ENCODE assay signal across 1 cellular context in genomic region chr21:14673649-14674048, GRCh38.
TF ChIP-seq lines count a peak whose summit lies in the region.

No MANE protein-coding gene starts in this region.

TF ChIP-seq in K562, 482 proteins besides CTCF, POLR2A, EP300 and RAD21 (continued from another document and continues in another):
- TF ChIP-seq DEAF1 (CRISPR knock-in tag; IDR thresholded peaks at IDR 0.05) (no peak), CXXC5 (CRISPR knock-in tag; IDR thresholded peaks at IDR 0.05) (peak; percentile 88), SMC3 (conservative IDR thresholded peaks at IDR 0.05; ENCODE audit: insufficient read depth, low read depth, low read length) (no peak), BACH1 (tag; IDR thresholded peaks at IDR 0.05) (no peak), CC2D1A (IDR thresholded peaks at IDR 0.05) (peak; percentile 92), CBFA2T3 (IDR thresholded peaks at IDR 0.05) (peak; percentile 97), SAFB (IDR thresholded peaks at IDR 0.05; ENCODE audit: borderline replicate concordance, low read depth, low read length) (no peak), CBX1 (IDR thresholded peaks at IDR 0.05; ENCODE audit: low read depth) (no peak), SMAD1 (IDR thresholded peaks at IDR 0.05; ENCODE audit: low read depth, low read length, partially characterized antibody) (no peak), SMARCE1 (IDR thresholded peaks at IDR 0.05) (peak; percentile 94), ZFP30 (CRISPR knock-in tag; IDR thresholded peaks at IDR 0.05; ENCODE audit: borderline replicate concordance) (no peak), MTA3 (IDR thresholded peaks at IDR 0.05; ENCODE audit: borderline replicate concordance) (peak; percentile 18; the same call in 1 of the 2 replicates), HMG20A (CRISPR knock-in tag; conservative IDR thresholded peaks at IDR 0.05) (no peak), CLOCK (CRISPR knock-in tag; IDR thresholded peaks at IDR 0.05; ENCODE audit: borderline replicate concordance) (no peak), DNMT1 (IDR thresholded peaks at IDR 0.05) (no peak), ZNF232 (CRISPR knock-in tag; IDR thresholded peaks at IDR 0.05) (no peak), NR2C1 (IDR thresholded peaks at IDR 0.05) (no peak), NR2C1 (tag; IDR thresholded peaks at IDR 0.05) (peak; percentile 21; the same call in 1 of the 2 replicates), RFX5 (IDR thresholded peaks at IDR 0.05; ENCODE audit: low read depth, low read length) (no peak), BHLHE40 (IDR thresholded peaks at IDR 0.05; ENCODE audit: low read length) (no peak), SMARCC2 (IDR thresholded peaks at IDR 0.05; ENCODE audit: low read depth) (peak; percentile 74), MEIS2 (IDR thresholded peaks at IDR 0.05; ENCODE audit: partially characterized antibody) (peak; percentile 67), PTRF (tag; IDR thresholded peaks at IDR 0.05) (no peak), FOXJ2 (tag; IDR thresholded peaks at IDR 0.05) (peak; percentile 70), ZNF263 (CRISPR knock-in tag; IDR thresholded peaks at IDR 0.05; ENCODE audit: borderline replicate concordance) (peak; percentile 26; the same call in 1 of the 2 replicates), CBX8 (IDR thresholded peaks at IDR 0.05; ENCODE audit: borderline replicate concordance, extremely low read depth, low read depth, low read length, poor library complexity, severe bottlenecking) (no peak), RREB1 (CRISPR knock-in tag; IDR thresholded peaks at IDR 0.05) (0 out of 2 replicates have a peak, but pooled peaks have one; percentile 81), NFIC (IDR thresholded peaks at IDR 0.05) (peak; percentile 85), KLF10 (CRISPR knock-in tag; IDR thresholded peaks at IDR 0.05) (no peak), ZNF282 (CRISPR knock-in tag; IDR thresholded peaks at IDR 0.05) (no peak), XRCC4 (IDR thresholded peaks at IDR 0.05; ENCODE audit: extremely low read depth, insufficient read depth, insufficient read length) (no peak), KLF16 (IDR thresholded peaks at IDR 0.05) (peak; percentile 91), ADNP (tag; IDR thresholded peaks at IDR 0.05) (no peak; the same call in 1 of the 2 replicates), ATF4 (CRISPR knock-in tag; IDR thresholded peaks at IDR 0.05) (0 out of 2 replicates have a peak, but pooled peaks have one; percentile 25), NRF1 (conservative IDR thresholded peaks at IDR 0.05 in 1 of 2, IDR thresholded peaks at IDR 0.05 in 1 of 2) (no peak), PHB2 (IDR thresholded peaks at IDR 0.05; ENCODE audit: low read depth) (peak; percentile 64; the same call in 1 of the 2 replicates), CEBPZ (IDR thresholded peaks at IDR 0.05; ENCODE audit: borderline replicate concordance, low read depth, low read length) (no peak), TSC22D4 (tag; IDR thresholded peaks at IDR 0.05) (no peak), HNRNPLL (IDR thresholded peaks at IDR 0.05; ENCODE audit: low read depth, low read length, poor library complexity, severe bottlenecking) (no peak), NBN (IDR thresholded peaks at IDR 0.05; ENCODE audit: low read depth) (peak; percentile 71; the same call in 1 of the 2 replicates), ID3 (CRISPR knock-in tag; IDR thresholded peaks at IDR 0.05) (no peak), ID3 (tag; IDR thresholded peaks at IDR 0.05) (no peak), HCFC1 (IDR thresholded peaks at IDR 0.05; ENCODE audit: low read depth, low read length) (no peak), TRIM24 (IDR thresholded peaks at IDR 0.05) (peak; percentile 87 to 93), ZNF174 (CRISPR knock-in tag; IDR thresholded peaks at IDR 0.05) (no peak), ZC3H4 (CRISPR knock-in tag; IDR thresholded peaks at IDR 0.05; ENCODE audit: borderline replicate concordance) (no peak), SMARCA4 (IDR thresholded peaks at IDR 0.05) (peak; percentile 91), ZNF583 (CRISPR knock-in tag; IDR thresholded peaks at IDR 0.05) (peak; percentile 69; the same call in 1 of the 2 replicates), FOSL1 (tag; conservative IDR thresholded peaks at IDR 0.05) (peak; percentile 54; the same call in 1 of the 2 replicates), ARID3A (IDR thresholded peaks at IDR 0.05; ENCODE audit: borderline replicate concordance, low read depth, low read length) (0 out of 2 replicates have a peak, but pooled peaks have one; percentile 15), ZNF639 (CRISPR knock-in tag; conservative IDR thresholded peaks at IDR 0.05 in 1 of 2, IDR thresholded peaks at IDR 0.05 in 1 of 2) (no peak), KLF1 (tag; IDR thresholded peaks at IDR 0.05) (no peak), C11orf30 (IDR thresholded peaks at IDR 0.05; ENCODE audit: low read depth) (peak; percentile 79), BMI1 (IDR thresholded peaks at IDR 0.05; ENCODE audit: low read length) (no peak), ZNF354B (CRISPR knock-in tag; IDR thresholded peaks at IDR 0.05) (no peak)
